Comparison of ENCODE assay signal across 9 cellular contexts in the genomic region with DNA sequence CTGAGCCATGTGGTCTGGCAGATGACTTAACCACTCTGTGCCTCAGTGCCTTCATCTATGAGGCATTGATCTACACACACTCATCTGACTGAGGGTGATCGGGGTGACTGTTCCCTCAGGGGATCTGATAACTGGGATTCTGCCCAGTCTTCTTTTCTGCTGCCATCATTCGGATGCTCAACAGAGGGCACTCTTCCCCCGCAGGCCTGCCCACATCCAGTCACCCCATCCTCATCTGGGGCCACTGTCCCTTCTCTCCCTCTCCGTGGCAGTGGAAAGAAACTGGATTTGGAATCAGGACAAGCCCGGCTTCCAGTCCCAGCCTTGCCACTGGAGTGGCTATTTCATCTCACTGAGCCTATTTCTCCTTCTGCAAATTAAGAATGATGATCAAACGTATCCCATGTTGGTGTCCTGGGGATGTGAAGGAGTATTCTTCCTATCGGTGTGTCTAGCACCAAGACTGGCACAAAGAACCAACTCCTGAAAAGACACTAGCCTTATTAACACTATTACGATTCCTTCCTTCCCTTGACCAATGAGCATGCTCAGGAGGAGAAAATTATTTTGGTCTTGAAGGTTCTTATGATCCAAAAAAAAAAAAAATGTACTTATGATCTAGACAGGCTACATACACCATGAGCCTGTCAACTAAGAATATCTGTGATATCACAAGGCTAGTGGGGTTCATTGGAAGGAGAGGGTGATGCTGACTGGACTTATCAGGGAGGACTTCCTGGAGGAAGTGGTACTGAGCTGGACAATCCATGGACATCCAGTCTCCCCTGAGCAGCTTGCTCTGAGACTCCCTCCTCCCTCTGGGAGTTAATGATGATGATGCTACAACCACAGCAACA. TPM values are rescaled to one million over a fixed set of nuclear protein-coding genes. Genes with fewer than 3 reads are reported as not detected.
DNase-seq lines count a peak whose midpoint lies in the region; ATAC-seq and TF ChIP-seq lines count a peak whose summit lies in the region.
"Not testable (repeated sequence)": the region's sequence is repeated elsewhere in the genome, so short reads cannot be mapped to it uniquely, and the experiment has no call there.
"Had no signal": no experiment of that assay in that cellular context is flagged by ENCODE, and none has a peak within 500 bp of the region (broad histone marks: within the 10 kb centered on the region; RNA-seq: fewer than 3 reads in every experiment).

No MANE protein-coding gene starts in this region.

- not testable (repeated sequence) for H3K36me3 ChIP-seq in lower lobe of right lung

- CTCF ChIA-PET in AG04450 (lab: Charles Lee) = not testable (repeated sequence)

- H3K9me3 ChIP-seq in AG04450 (ENCODE audit: control insufficient read depth, insufficient read depth, low read length); lower lobe of right lung: not testable (repeated sequence)

- intact Hi-C loops in lower lobe of right lung (cut with DNase I) = not testable (repeated sequence)

- not testable (repeated sequence) for H3K4me3 ChIP-seq in AG04450 (ENCODE audit: low read depth, low read length); astrocyte of the spinal cord (ENCODE audit: low read depth, low read length); fibroblast of the aortic adventitia (ENCODE audit: low read depth, low read length); lower lobe of right lung

- peak; percentile 28 to 49 for ATAC-seq in activated CD4-positive, CD25-positive, alpha-beta regulatory T cell treated with anti-CD3 and anti-CD28 coated beads, Interleukin-2, amount 50 U/mL, for 24 hours
- peak; percentile 77 to 79 for ATAC-seq in lower lobe of right lung

- not testable (repeated sequence) for H3K4me1 ChIP-seq in lower lobe of right lung

- not testable (repeated sequence) for H3K27ac ChIP-seq in AG04450 (ENCODE audit: low read depth, low read length); lower lobe of right lung

- DNase-seq in AG04450 (ENCODE audit: low read depth, low spot score); astrocyte of the spinal cord (ENCODE audit: low read depth, low spot score); fibroblast of the aortic adventitia (ENCODE audit: low read depth); lower lobe of right lung: not testable (repeated sequence)
- peak; percentile 3 for DNase-seq in NCI-H2227 (lab: John Stamatoyannopoulos, UW; ENCODE audit: unreplicated experiment)
- peak; percentile 5 for DNase-seq in stimulated activated CD4-positive, alpha-beta T cell treated with anti-CD3 and anti-CD28 coated beads, Interleukin-4, amount 100 ng/mL, for 1 hour

- POLR2A ChIA-PET in AG04450 (lab: Yijun Ruan, JAX) = not testable (repeated sequence)

- in situ Hi-C loops in astrocyte of the spinal cord (cut with HindIII; ENCODE audit: low sequenced_read_pairs) = not testable (repeated sequence)

- TF ChIP-seq CTCF in AG04450 (IDR thresholded peaks at IDR 0.05; ENCODE audit: low read depth, low read length) (peak; percentile 42), GM12873 (IDR thresholded peaks at IDR 0.05; ENCODE audit: insufficient read depth, low read depth, low read length, missing control alignments) (peak; percentile 36), astrocyte of the spinal cord (IDR thresholded peaks at IDR 0.05; ENCODE audit: low read depth, low read length) (peak; percentile 29), fibroblast of the aortic adventitia (IDR thresholded peaks at IDR 0.05; ENCODE audit: insufficient read depth, low read length) (peak; percentile 28)
- TF ChIP-seq CTCF in lower lobe of right lung (IDR thresholded peaks at IDR 0.05) = not testable (repeated sequence)

- H3K27me3 ChIP-seq in AG04450 (ENCODE audit: control insufficient read depth, insufficient read depth, low read length); lower lobe of right lung (ENCODE audit: low read depth): not testable (repeated sequence)

RNA-seq across cellular contexts. Expression of gene RHCE, which starts 17.4 kb away (rescaled TPM):
- 0.25 and 0.42 TPM in 2 replicates for polyA plus RNA-seq in AG04450 (2011; rRNA removed)
- 0.39 and 0.46 TPM in 2 replicates for polyA minus RNA-seq in AG04450 (2011; rRNA and poly(A)+ RNA removed)
- 0.27 and 0.33 TPM in 2 replicates for total RNA-seq in fibroblast of the aortic adventitia (ENCODE audit: low replicate concordance)
- total RNA-seq in lower lobe of right lung = 0.65 TPM
- total RNA-seq: mononuclear cell had no signal

RNA-seq across cellular contexts. Expression of gene MACO1, which starts 27.5 kb away (rescaled TPM):
- polyA plus RNA-seq in AG04450 (2011; rRNA removed) = 11.6 and 16.7 TPM in 2 replicates
- polyA minus RNA-seq in AG04450 (2011; rRNA and poly(A)+ RNA removed) = 7.8 and 10.5 TPM in 2 replicates
- total RNA-seq in fibroblast of the aortic adventitia (ENCODE audit: low replicate concordance) (17.3 and 23.4 TPM in 2 replicates), lower lobe of right lung (19.7 TPM)
